8 cellular contexts compared by ENCODE assay signal in genomic region chr1:2132222-2133038, GRCh38.
DNase-seq lines count a peak whose midpoint lies in the region; ATAC-seq and TF ChIP-seq lines count a peak whose summit lies in the region.

No MANE protein-coding gene starts in this region.

- 47 to 54% methylated on average over 40 of the region's 40 CpGs for WGBS in sigmoid colon, 2 donors

- no peak for TF ChIP-seq EP300 in sigmoid colon (IDR thresholded peaks at IDR 0.05)

- H3K27me3 ChIP-seq in MG63 (no peaks in the 10 kb centered on the region), sigmoid colon (no peaks in the 10 kb centered on the region)

- H3K9me3 ChIP-seq in MG63, result no peaks in the 10 kb centered on the region
- H3K9me3 ChIP-seq in sigmoid colon, result no peaks in the 10 kb centered on the region

- DNase-seq in ELR (ENCODE audit: low read depth), result peak; percentile 95
- peak; percentile 26 for DNase-seq in MG63
- DNase-seq in amniotic stem cell (lab: John Stamatoyannopoulos, UW), result peak; percentile 69
- DNase-seq in hepatic stellate cell (ENCODE audit: low spot score), result peak; percentile 91
- DNase-seq in sigmoid colon, result peak; percentile 87
- no peak for DNase-seq in activated CD4-positive, CD25-positive, alpha-beta regulatory T cell (lab: John Stamatoyannopoulos, UW)

- ATAC-seq in GM21381 (IDR thresholded peaks at IDR 0.05; ENCODE audit: unreplicated experiment) (no peak), GM21367 (IDR thresholded peaks at IDR 0.05; ENCODE audit: unreplicated experiment) (no peak)

- peak; percentile 33 to 69 (median 55) for TF ChIP-seq CTCF in sigmoid colon (IDR thresholded peaks at IDR 0.05)

- peaks cover 0 to 35% (median 29%) of the 10 kb centered on the region in 4 donors for H3K4me1 ChIP-seq in sigmoid colon

- H3K36me3 ChIP-seq in MG63, result no peaks in the 10 kb centered on the region
- no peaks in the 10 kb centered on the region for H3K36me3 ChIP-seq in sigmoid colon

- intact Hi-C loops in sigmoid colon (cut with DNase I), result loop anchor here (1.0 to 5.0 kb wide), 3 partner anchors 42 to 280 kb away; partner anchors contain the start of genes MORN1, PEX10 and RER1

- H3K27ac ChIP-seq in sigmoid colon, result peak overlapping the region; percentile 89 to 93 (median 92)

- H3K4me3 ChIP-seq in MG63, result peak overlapping the region; percentile 44
- H3K4me3 ChIP-seq in sigmoid colon, result peak overlapping the region; percentile 18 to 54 (median 46)

- no peak for TF ChIP-seq POLR2A in sigmoid colon (IDR thresholded peaks at IDR 0.05)

Comparison
In these comparisons a context has a peak if more than half of its experiments do, and no peak if none do; other contexts are left out.
1. DNase-seq: peak in ELR (single experiment), MG63 (single experiment), amniotic stem cell (single experiment), hepatic stellate cell (single experiment) and sigmoid colon (single experiment); none in activated CD4-positive, CD25-positive, alpha-beta regulatory T cell (0 of 4).